In genomic region chr6:137358273-137358672, GRCh38 we compare ENCODE assay signal across 30 cellular contexts.
DNase-seq lines count a peak whose midpoint lies in the region; ATAC-seq and TF ChIP-seq lines count a peak whose summit lies in the region.
"Had no signal": no experiment of that assay in that cellular context is flagged by ENCODE, and none has a peak within 500 bp of the region (broad histone marks: within the 10 kb centered on the region; RNA-seq: fewer than 3 reads in every experiment).

No MANE protein-coding gene starts in this region.

- H3K36me3 ChIP-seq in CD4-positive, CD25-positive, alpha-beta regulatory T cell (ENCODE audit: control insufficient read depth, insufficient read depth, low read length), result no peaks in the 10 kb centered on the region
- H3K36me3 ChIP-seq: esophagus muscularis mucosa, thyroid gland had no signal

- no peak overlapping the region for H3K27ac ChIP-seq in CD4-positive, CD25-positive, alpha-beta regulatory T cell (ENCODE audit: insufficient read depth, low read length, poor library complexity, severe bottlenecking)
- H3K27ac ChIP-seq in dorsolateral prefrontal cortex, result peak overlapping the region in 33 of 59 donors; percentile 16 to 76 (median 54)
- H3K27ac ChIP-seq: esophagus muscularis mucosa, PC-9, thyroid gland had no signal

- H3K27me3 ChIP-seq in CD4-positive, CD25-positive, alpha-beta regulatory T cell (ENCODE audit: control insufficient read depth, insufficient read depth, low read length), result no peaks in the 10 kb centered on the region
- peaks cover 0 to 3% (median 0%) of the 10 kb centered on the region in 45 donors for H3K27me3 ChIP-seq in dorsolateral prefrontal cortex
- H3K27me3 ChIP-seq: thyroid gland had no signal

- ATAC-seq in CD4-positive, CD25-positive, alpha-beta regulatory T cell (ENCODE audit: low read depth in 2 of 2), result no peak
- ATAC-seq in GM18520 (IDR thresholded peaks at IDR 0.05; ENCODE audit: unreplicated experiment), result no peak
- no peak for ATAC-seq in GM19452 (IDR thresholded peaks at IDR 0.05; ENCODE audit: unreplicated experiment)
- ATAC-seq in HG03354 (IDR thresholded peaks at IDR 0.05; ENCODE audit: poor library complexity, severe bottlenecking, unreplicated experiment), result no peak
- ATAC-seq: mucosa of descending colon had no signal

- TF ChIP-seq CTCF in dorsolateral prefrontal cortex (IDR thresholded peaks at IDR 0.05 in 54 of 56, conservative IDR thresholded peaks at IDR 0.05 in 2 of 56; ENCODE audit: low read depth in 1 of 56, partially characterized antibody in 56 of 56), result no peak

- peaks cover 6% of the 10 kb centered on the region for H3K27me3 Mint-ChIP-seq in CD4-positive, CD25-positive, alpha-beta regulatory T cell
- H3K27me3 Mint-ChIP-seq: activated CD4-positive, alpha-beta memory T cell treated with anti-CD3 and anti-CD28 coated beads for 36 hours; dendritic cell treated with granulocyte-macrophage colony-stimulating factor and Interleukin-4, amounts not matched to agents 40 ng/mL and 50 ng/mL, for 4 days; stimulated activated naive CD8-positive, alpha-beta T cell treated with anti-CD3 and anti-CD28 coated beads, Interleukin-15, Interleukin-2, amounts not matched to agents 100 ng/mL and 50 ng/mL, for 24 hours had no signal

- peaks cover 3% of the 10 kb centered on the region for H3K36me3 Mint-ChIP-seq in CD4-positive, CD25-positive, alpha-beta regulatory T cell
- H3K36me3 Mint-ChIP-seq: activated CD4-positive, alpha-beta memory T cell treated with anti-CD3 and anti-CD28 coated beads for 36 hours; brain; CD14-positive monocyte had no signal

- intact Hi-C loops in dorsolateral prefrontal cortex (cut with DNase I), result no loop called here

- H3K27ac Mint-ChIP-seq in CD4-positive, CD25-positive, alpha-beta regulatory T cell, result peak overlapping the region in 2 of 3 donors; percentile 40 to 50
- H3K27ac Mint-ChIP-seq: activated CD4-positive, alpha-beta memory T cell treated with anti-CD3 and anti-CD28 coated beads for 36 hours; activated naive CD4-positive, alpha-beta T cell treated with anti-CD3 and anti-CD28 coated beads for 36 hours; CD14-positive monocyte; dendritic cell treated with granulocyte-macrophage colony-stimulating factor and Interleukin-4, amounts not matched to agents 40 ng/mL and 50 ng/mL, for 4 days; stimulated activated naive CD8-positive, alpha-beta T cell treated with anti-CD3 and anti-CD28 coated beads, Interleukin-15, Interleukin-2, amounts not matched to agents 100 ng/mL and 50 ng/mL, for 24 hours had no signal

- no peaks in the 10 kb centered on the region for H3K9me3 ChIP-seq in CD4-positive, CD25-positive, alpha-beta regulatory T cell (ENCODE audit: control insufficient read depth in 2 of 2, low read length in 2 of 2)
- H3K9me3 ChIP-seq: esophagus muscularis mucosa, mucosa of descending colon, SK-N-SH, thyroid gland had no signal

- DNase-seq in CD4-positive, CD25-positive, alpha-beta regulatory T cell, result no peak
- peak; percentile 84 for DNase-seq in NCI-H1105 (lab: John Stamatoyannopoulos, UW)
- DNase-seq in dorsolateral prefrontal cortex, result no peak
- peak; percentile 4 for DNase-seq in medulla oblongata (ENCODE audit: extremely low spot score)
- no peak for DNase-seq in GDM1 (lab: John Stamatoyannopoulos, UW)
- DNase-seq: activated CD4-positive, alpha-beta memory T cell treated with anti-CD3 and anti-CD28 coated beads for 36 hours; activated CD4-positive, CD25-positive, alpha-beta regulatory T cell treated with anti-CD3 and anti-CD28 coated beads, Interleukin-2, amount 50 U/mL, for 72 hours; activated CD8-positive, alpha-beta memory T cell treated with anti-CD3 and anti-CD28 coated beads, Interleukin-2, amount 50 U/mL, for 4 hours; activated naive CD4-positive, alpha-beta T cell treated with anti-CD3 and anti-CD28 coated beads for 36 hours; DND-41; foreskin fibroblast; kidney glomerular epithelial cell; mucosa of descending colon; NCI-H1694; NCI-H524 treated with DMSO at 0.1 percent for 48 hours; SK-N-SH; stimulated activated CD4-positive, alpha-beta T cell treated with anti-CD3 and anti-CD28 coated beads, Interleukin-1b, Interleukin-23, amount 100 ng/mL, for 48 hours; stimulated activated CD8-positive, alpha-beta memory T cell treated with anti-CD3 and anti-CD28 coated beads, Interleukin-4, amount 100 ng/mL, for 48 hours; T-helper 2 cell; thyroid gland had no signal

- H3K4me1 ChIP-seq in CD4-positive, CD25-positive, alpha-beta regulatory T cell (ENCODE audit: control insufficient read depth, insufficient read depth, low read length, poor library complexity, severe bottlenecking), result peaks cover 12% of the 10 kb centered on the region
- H3K4me1 ChIP-seq: thyroid gland had no signal

- no peak overlapping the region for H3K4me3 Mint-ChIP-seq in CD4-positive, CD25-positive, alpha-beta regulatory T cell
- H3K4me3 Mint-ChIP-seq: activated CD4-positive, alpha-beta memory T cell treated with anti-CD3 and anti-CD28 coated beads for 36 hours; activated naive CD4-positive, alpha-beta T cell treated with anti-CD3 and anti-CD28 coated beads for 36 hours; CD14-positive monocyte; dendritic cell treated with granulocyte-macrophage colony-stimulating factor and Interleukin-4, amounts not matched to agents 40 ng/mL and 50 ng/mL, for 4 days; stimulated activated naive CD8-positive, alpha-beta T cell treated with anti-CD3 and anti-CD28 coated beads, Interleukin-15, Interleukin-2, amounts not matched to agents 100 ng/mL and 50 ng/mL, for 24 hours had no signal

- H3K9me3 Mint-ChIP-seq in CD4-positive, CD25-positive, alpha-beta regulatory T cell, result peaks cover 0 to 1% (median 0%) of the 10 kb centered on the region in 7 donors
- H3K9me3 Mint-ChIP-seq: activated CD4-positive, alpha-beta memory T cell treated with anti-CD3 and anti-CD28 coated beads for 36 hours; activated naive CD4-positive, alpha-beta T cell treated with anti-CD3 and anti-CD28 coated beads for 36 hours; dendritic cell treated with granulocyte-macrophage colony-stimulating factor and Interleukin-4, amounts not matched to agents 40 ng/mL and 50 ng/mL, for 4 days; stimulated activated naive CD8-positive, alpha-beta T cell treated with anti-CD3 and anti-CD28 coated beads, Interleukin-15, Interleukin-2, amounts not matched to agents 100 ng/mL and 50 ng/mL, for 24 hours had no signal

- no peak overlapping the region for H3K4me3 ChIP-seq in CD4-positive, CD25-positive, alpha-beta regulatory T cell (ENCODE audit: low read depth, low read length)
- H3K4me3 ChIP-seq in dorsolateral prefrontal cortex, result no peak overlapping the region
- H3K4me3 ChIP-seq: esophagus muscularis mucosa, lung, mucosa of descending colon, PC-9, thyroid gland had no signal

- H3K4me1 Mint-ChIP-seq in CD4-positive, CD25-positive, alpha-beta regulatory T cell, result peaks cover 16 to 38% (median 32%) of the 10 kb centered on the region in 4 donors

Comparison
In these comparisons a context has a peak if more than half of its experiments do, and no peak if none do; other contexts are left out.
1. DNase-seq: peak in NCI-H1105 (single experiment) and medulla oblongata (single experiment); none in CD4-positive, CD25-positive, alpha-beta regulatory T cell (0 of 3), dorsolateral prefrontal cortex (0 of 10) and GDM1 (single experiment).